29 cellular contexts compared by ENCODE assay signal in the genomic region with DNA sequence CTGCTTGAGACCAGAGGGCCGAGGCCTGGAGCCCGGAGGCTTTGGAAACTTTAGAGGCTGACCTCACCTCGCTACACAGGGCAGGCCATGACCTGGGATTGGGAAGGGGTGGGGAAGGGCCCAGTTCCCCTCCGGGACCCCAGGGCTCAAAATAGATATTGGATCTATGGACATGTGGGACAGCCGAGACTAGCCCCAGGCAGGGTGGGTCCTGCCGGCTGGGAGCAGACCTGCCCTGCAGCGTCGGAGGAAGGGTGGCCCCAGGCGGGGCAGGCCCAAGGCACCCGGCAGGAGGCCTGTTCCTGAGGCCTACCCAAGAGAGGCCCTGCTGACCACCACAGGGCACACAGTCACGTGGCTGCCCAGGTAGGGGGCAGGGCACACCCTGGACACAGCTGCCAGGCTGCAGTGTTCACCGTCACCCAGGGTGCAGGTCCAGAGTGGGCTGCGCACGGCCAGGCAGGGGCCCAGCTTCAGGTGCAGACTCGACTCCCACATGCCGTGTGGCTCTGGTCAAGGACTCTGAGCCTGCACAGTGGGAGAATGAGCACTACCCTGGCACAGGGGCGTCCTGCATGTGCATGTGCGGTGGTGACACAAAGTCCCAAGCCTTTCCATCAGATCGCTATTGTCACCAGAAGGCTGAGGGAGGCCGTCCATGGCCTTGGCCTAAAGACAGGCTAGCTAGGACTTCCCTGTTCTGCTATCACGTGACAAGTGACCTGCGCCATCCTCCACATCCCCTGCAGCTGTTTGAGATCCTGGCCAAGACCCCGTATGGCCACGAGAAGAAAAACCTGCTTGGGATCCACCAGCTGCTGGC.
"Had no signal": no experiment of that assay in that cellular context is flagged by ENCODE, and none has a peak within 500 bp of the region (broad histone marks: within the 10 kb centered on the region; RNA-seq: fewer than 3 reads in every experiment).

No MANE protein-coding gene starts in this region.

- H3K27me3 ChIP-seq: gastrocnemius medialis, testis, transverse colon had no signal

- H3K9me3 ChIP-seq: gastrocnemius medialis, testis, transverse colon had no signal

- H3K4me1 ChIP-seq: gastrocnemius medialis, testis, transverse colon had no signal

- H3K9me3 Mint-ChIP-seq: activated naive CD4-positive, alpha-beta T cell treated with anti-CD3 and anti-CD28 coated beads, Interleukin-2, amount 50 U/mL, for 24 hours; activated naive CD8-positive, alpha-beta T cell treated with anti-CD3 and anti-CD28 coated beads, Interleukin-2, amount 50 U/mL, for 24 hours; activated T-helper 2 cell treated with anti-CD3 and anti-CD28 coated beads, Interferon-gamma antibody, Interleukin-2, Interleukin-4, amounts not matched to agents 10 μg/mL and 5 μg/mL and 100 μg/mL, durations not matched to agents 14 hours and 24 hours and 36 hours; immature natural killer cell; naive B cell; neural crest cell had no signal

- ATAC-seq: activated CD4-positive, alpha-beta T cell treated with anti-CD3 and anti-CD28 coated beads for 36 hours; activated CD8-positive, alpha-beta memory T cell treated with anti-CD3 and anti-CD28 coated beads, Interleukin-2, amount 10 ng/mL, durations not matched to agents 7 days and 5 days; activated CD8-positive, alpha-beta T cell treated with anti-CD3 and anti-CD28 coated beads, Interleukin-2, amount 10 ng/mL, durations not matched to agents 7 days and 5 days; activated naive CD8-positive, alpha-beta T cell treated with anti-CD3 and anti-CD28 coated beads, Interleukin-2, amount 50 U/mL, for 24 hours; gastrocnemius medialis; left colon; sciatic nerve; stimulated activated naive CD8-positive, alpha-beta T cell treated with anti-CD3 and anti-CD28 coated beads, Interleukin-15, Interleukin-2, amounts not matched to agents 100 U/mL and 50 U/mL, for 24 hours had no signal

- H3K27ac ChIP-seq: epithelial cell of prostate, gastrocnemius medialis, skin epidermis, testis, transverse colon had no signal

- H3K4me3 ChIP-seq: gastrocnemius medialis, skin epidermis, testis, transverse colon had no signal

- H3K4me3 Mint-ChIP-seq: activated CD4-positive, alpha-beta T cell treated with anti-CD3 and anti-CD28 coated beads for 36 hours; activated CD8-positive, alpha-beta memory T cell treated with anti-CD3 and anti-CD28 coated beads, Interleukin-2, amount 10 ng/mL, durations not matched to agents 7 days and 5 days; activated CD8-positive, alpha-beta T cell treated with anti-CD3 and anti-CD28 coated beads, Interleukin-2, amount 10 ng/mL, durations not matched to agents 7 days and 5 days; activated naive CD4-positive, alpha-beta T cell treated with anti-CD3 and anti-CD28 coated beads, Interleukin-2, amount 50 U/mL, for 24 hours; activated naive CD8-positive, alpha-beta T cell treated with anti-CD3 and anti-CD28 coated beads, Interleukin-2, amount 50 U/mL, for 24 hours; immature natural killer cell; naive B cell; neural crest cell had no signal

- H3K36me3 Mint-ChIP-seq: activated CD8-positive, alpha-beta memory T cell treated with anti-CD3 and anti-CD28 coated beads, Interleukin-2, amount 10 ng/mL, durations not matched to agents 7 days and 5 days; activated naive CD4-positive, alpha-beta T cell treated with anti-CD3 and anti-CD28 coated beads, Interleukin-2, amount 50 U/mL, for 24 hours; immature natural killer cell; naive B cell had no signal

- H3K27ac Mint-ChIP-seq: activated CD4-positive, alpha-beta T cell treated with anti-CD3 and anti-CD28 coated beads for 36 hours; activated CD8-positive, alpha-beta memory T cell treated with anti-CD3 and anti-CD28 coated beads, Interleukin-2, amount 10 ng/mL, durations not matched to agents 7 days and 5 days; activated CD8-positive, alpha-beta T cell treated with anti-CD3 and anti-CD28 coated beads, Interleukin-2, amount 10 ng/mL, durations not matched to agents 7 days and 5 days; activated naive CD4-positive, alpha-beta T cell treated with anti-CD3 and anti-CD28 coated beads, Interleukin-2, amount 50 U/mL, for 24 hours; activated naive CD8-positive, alpha-beta T cell treated with anti-CD3 and anti-CD28 coated beads, Interleukin-2, amount 50 U/mL, for 24 hours; activated T-helper 2 cell treated with anti-CD3 and anti-CD28 coated beads, Interferon-gamma antibody, Interleukin-2, Interleukin-4, amounts not matched to agents 10 μg/mL and 5 μg/mL and 100 μg/mL, durations not matched to agents 14 hours and 24 hours and 36 hours; immature natural killer cell; naive B cell had no signal

- H3K27me3 Mint-ChIP-seq: activated CD4-positive, alpha-beta T cell treated with anti-CD3 and anti-CD28 coated beads for 36 hours; activated CD8-positive, alpha-beta memory T cell treated with anti-CD3 and anti-CD28 coated beads, Interleukin-2, amount 10 ng/mL, durations not matched to agents 7 days and 5 days; activated naive CD4-positive, alpha-beta T cell treated with anti-CD3 and anti-CD28 coated beads, Interleukin-2, amount 50 U/mL, for 24 hours; activated naive CD8-positive, alpha-beta T cell treated with anti-CD3 and anti-CD28 coated beads, Interleukin-2, amount 50 U/mL, for 24 hours; naive B cell had no signal

- H3K4me1 Mint-ChIP-seq: activated CD4-positive, alpha-beta T cell treated with anti-CD3 and anti-CD28 coated beads for 36 hours; activated naive CD4-positive, alpha-beta T cell treated with anti-CD3 and anti-CD28 coated beads, Interleukin-2, amount 50 U/mL, for 24 hours; activated naive CD8-positive, alpha-beta T cell treated with anti-CD3 and anti-CD28 coated beads, Interleukin-2, amount 50 U/mL, for 24 hours; immature natural killer cell; naive B cell; neural crest cell had no signal

- DNase-seq: activated CD4-positive, alpha-beta T cell treated with anti-CD3 and anti-CD28 coated beads for 36 hours; activated CD4-positive, CD25-positive, alpha-beta regulatory T cell; activated CD8-positive, alpha-beta memory T cell treated with anti-CD3 and anti-CD28 coated beads, Interleukin-2, amount 10 ng/mL, durations not matched to agents 7 days and 5 days; activated CD8-positive, alpha-beta T cell treated with anti-CD3 and anti-CD28 coated beads, Interleukin-2, amount 10 ng/mL, durations not matched to agents 7 days and 5 days; activated naive CD8-positive, alpha-beta T cell treated with anti-CD3 and anti-CD28 coated beads, Interleukin-2, amount 50 U/mL, for 24 hours; activated T-cell treated with anti-CD3 and anti-CD28 coated beads, Interleukin-2, amount 50 U/mL, for 48 hours; amygdala; dermis blood vessel endothelial cell; effector CD4-positive, alpha-beta T cell; gastrocnemius medialis; hippocampal formation; immature natural killer cell; kidney; left colon; mammary epithelial cell; naive B cell; occipital lobe; posterior cingulate gyrus; stimulated activated CD4-positive, alpha-beta T cell treated with anti-CD3 and anti-CD28 coated beads, Interleukin-12 subunit alpha, Interleukin-12 subunit beta, amount 100 ng/mL, for 4 hours; stimulated activated CD4-positive, alpha-beta T cell treated with anti-CD3 and anti-CD28 coated beads, Interleukin-4, amount 100 ng/mL, for 1 hour; stimulated activated naive CD8-positive, alpha-beta T cell treated with anti-CD3 and anti-CD28 coated beads, Interleukin-15, Interleukin-2, amounts not matched to agents 100 U/mL and 50 U/mL, for 24 hours; testis; transverse colon had no signal

- H3K36me3 ChIP-seq: gastrocnemius medialis, transverse colon had no signal
